Comparison of ENCODE assay signal across 12 cellular contexts in genomic region chr13:112083971-112084370, GRCh38. TPM values are rescaled to one million over a fixed set of nuclear protein-coding genes. Genes with fewer than 3 reads are reported as not detected.
"Had no signal": no experiment of that assay in that cellular context is flagged by ENCODE, and none has a peak within 500 bp of the region (broad histone marks: within the 10 kb centered on the region; RNA-seq: fewer than 3 reads in every experiment).

No MANE protein-coding gene starts in this region.

- H3K9ac ChIP-seq: GM23248 had no signal

- H3K4me3 ChIP-seq: GM23248, GM23338, HAP-1 had no signal

- H3K9me3 ChIP-seq: HAP-1 had no signal

- H3K4me3 Mint-ChIP-seq: GM23338, H9, HFFc6 had no signal

- H3K4me1 ChIP-seq: HAP-1 had no signal

- DNase-seq: GM23248, GOT3, H7, H9, HCEC 1CT, HFFc6 had no signal

- H3K27ac ChIP-seq: GM23248 had no signal

- FAIRE-seq: H1, H54 had no signal

- ATAC-seq: GM23338, HCT116 had no signal

- H3K4me2 ChIP-seq: GM23338 had no signal

- H2AFZ ChIP-seq: GM23248, GM23338 had no signal

- H3K27ac Mint-ChIP-seq: GM23338, H9, HFFc6 had no signal

- H3K36me3 ChIP-seq: HAP-1 had no signal

RNA-seq across cellular contexts. Expression of gene SOX1, which starts 17.0 kb away (rescaled TPM):
- total RNA-seq: GM23248, H4, H7, HFFc6 had no signal
- polyA plus RNA-seq: GM23248 had no signal
